ENCODE assay signal across 19 cellular contexts in the genomic region with DNA sequence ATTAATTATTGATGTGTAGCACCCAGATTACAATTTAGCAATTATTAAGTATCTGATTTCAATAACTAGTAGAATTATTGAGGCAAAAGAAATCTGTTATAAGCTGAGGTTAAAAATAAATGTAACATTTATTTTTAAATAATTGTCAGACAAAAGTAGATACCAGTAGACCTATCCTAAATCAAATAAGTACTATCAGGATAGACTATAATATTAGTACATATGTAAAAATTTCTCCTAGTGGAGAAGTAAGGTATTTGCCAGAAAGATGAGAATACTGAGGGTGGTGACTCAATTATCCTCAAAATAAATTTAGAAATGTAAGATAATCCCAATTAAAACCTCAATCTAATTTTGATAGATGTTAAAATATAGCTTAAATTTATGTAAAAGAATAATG.
DNase-seq lines count a peak whose midpoint lies in the region; ATAC-seq, FAIRE-seq and TF ChIP-seq lines count a peak whose summit lies in the region.
"Had no signal": no experiment of that assay in that cellular context is flagged by ENCODE, and none has a peak within 500 bp of the region (broad histone marks: within the 10 kb centered on the region; RNA-seq: fewer than 3 reads in every experiment).

No MANE protein-coding gene starts in this region.

- no peaks in the 10 kb centered on the region for H3K4me1 Mint-ChIP-seq in H9
- H3K4me1 Mint-ChIP-seq in type B pancreatic cell (ENCODE audit: unreplicated experiment) = no peaks in the 10 kb centered on the region
- H3K4me1 Mint-ChIP-seq: B cell; CD4-positive, alpha-beta memory T cell; T-cell had no signal

- no peak overlapping the region for H3K9ac ChIP-seq in H9 (ENCODE audit: extremely low read depth, insufficient read length, low read length)

- H3K4me3 Mint-ChIP-seq in H9 (no peak overlapping the region), type B pancreatic cell (no peak overlapping the region)
- H3K4me3 Mint-ChIP-seq: B cell; CD4-positive, alpha-beta memory T cell; T-cell had no signal

- H3K79me1 ChIP-seq in H9 (ENCODE audit: insufficient read depth, low read depth, low read length, poor library complexity, severe bottlenecking) = no peaks in the 10 kb centered on the region

- H4K20me1 ChIP-seq in H9 (ENCODE audit: control insufficient read depth, insufficient read depth, insufficient read length) (no peaks in the 10 kb centered on the region), PC-9 (ENCODE audit: insufficient read depth) (no peaks in the 10 kb centered on the region)

- intact Hi-C loops in PC-9 (cut with micrococcal nuclease; ENCODE audit: unreplicated experiment) = no loop called here

- no peak overlapping the region for H2BK20ac ChIP-seq in H9 (ENCODE audit: low read depth, low read length, poor library complexity, severe bottlenecking)

- no peaks in the 10 kb centered on the region for H3K27me3 Mint-ChIP-seq in H9 (ENCODE audit: low read depth)
- H3K27me3 Mint-ChIP-seq in type B pancreatic cell = no peaks in the 10 kb centered on the region
- H3K27me3 Mint-ChIP-seq: B cell; CD4-positive, alpha-beta memory T cell; T-cell had no signal

- no peaks in the 10 kb centered on the region for H3K23me2 ChIP-seq in H9 (ENCODE audit: insufficient read length, low read depth, low read length, poor library complexity, severe bottlenecking)

- POLR2A ChIA-PET in PC-9 (lab: Charles Lee; ENCODE audit: unreplicated experiment) = no interaction called here

- no peak overlapping the region for H3K4ac ChIP-seq in H9 (ENCODE audit: low read depth, low read length)

- ATAC-seq in foreskin keratinocyte = no peak
- ATAC-seq: K562, Panc1, T-cell had no signal

- no peak overlapping the region for H2AK5ac ChIP-seq in H9 (ENCODE audit: insufficient read length, low read length)

- H3K79me2 ChIP-seq in H9 (ENCODE audit: insufficient read depth, low read length) (no peaks in the 10 kb centered on the region), PC-9 (ENCODE audit: low read depth) (no peaks in the 10 kb centered on the region)

- H3K4me2 ChIP-seq in H9 (ENCODE audit: insufficient read depth, insufficient read length, low read length) (no peak overlapping the region), PC-9 (no peak overlapping the region)

- H2BK12ac ChIP-seq in H9 (ENCODE audit: insufficient read length, low read depth, low read length) = no peak overlapping the region

- H3K27ac ChIP-seq in H9 (ENCODE audit: insufficient read length, low read depth, low read length) = no peak overlapping the region
- H3K27ac ChIP-seq in PC-9 = no peak overlapping the region
- H3K27ac ChIP-seq in foreskin keratinocyte = no peak overlapping the region

- no peak overlapping the region for H4K5ac ChIP-seq in H9 (ENCODE audit: insufficient read length, low read depth, low read length)

- H4K8ac ChIP-seq in H9 (replicated peaks; ENCODE audit: insufficient read length, low read depth, low read length) = no peak overlapping the region

- H2AFZ ChIP-seq in H9 (ENCODE audit: low read length) (no peak overlapping the region), PC-9 (no peak overlapping the region)

- H3K27ac Mint-ChIP-seq in H9 (no peak overlapping the region), type B pancreatic cell (no peak overlapping the region)
- H3K27ac Mint-ChIP-seq: B cell; CD4-positive, alpha-beta memory T cell; T-cell had no signal

- CTCF ChIA-PET in PC-9 (lab: Charles Lee) = no interaction called here

- H3K9me2 ChIP-seq in PC-9 (ENCODE audit: insufficient read depth) = no peaks in the 10 kb centered on the region; the same call in 1 of the 2 replicates

- no peak overlapping the region for H3K23ac ChIP-seq in H9 (ENCODE audit: insufficient read length, low read depth, low read length)

- no peaks in the 10 kb centered on the region for H3F3A ChIP-seq in PC-9 (ENCODE audit: insufficient read depth, low read depth)

- no peaks in the 10 kb centered on the region for H3K9me3 Mint-ChIP-seq in H9
- H3K9me3 Mint-ChIP-seq in type B pancreatic cell = peaks cover 7% of the 10 kb centered on the region

- no peaks in the 10 kb centered on the region for H3K36me3 ChIP-seq in PC-9 (ENCODE audit: low read depth)

- no peak overlapping the region for H2BK120ac ChIP-seq in H9 (ENCODE audit: low read depth, low read length, poor library complexity, severe bottlenecking)

- H3K56ac ChIP-seq in H9 (ENCODE audit: insufficient read length, low read depth, low read length) = no peak overlapping the region

- H3T11ph ChIP-seq in H9 (ENCODE audit: low read length) = no peak overlapping the region

- no peak overlapping the region for H4K91ac ChIP-seq in H9 (ENCODE audit: insufficient read length, low read depth, low read length)

- H3K36me3 Mint-ChIP-seq in H9 (ENCODE audit: insufficient read depth in 1 of 3, low read depth in 3 of 3) (no peaks in the 10 kb centered on the region), type B pancreatic cell (no peaks in the 10 kb centered on the region)
- H3K36me3 Mint-ChIP-seq: CD4-positive, alpha-beta memory T cell; T-cell had no signal

- TF ChIP-seq CTCF in H9 (conservative IDR thresholded peaks at IDR 0.05) (peak; percentile 44; the same call in 2 of the 3 replicates), PC-9 (conservative IDR thresholded peaks at IDR 0.05) (peak; percentile 27; the same call in 1 of the 2 replicates), foreskin keratinocyte (conservative IDR thresholded peaks at IDR 0.05) (peak; percentile 11), type B pancreatic cell (conservative IDR thresholded peaks at IDR 0.05) (peak; percentile 64), D721Med (IDR thresholded peaks at IDR 0.05; ENCODE audit: insufficient read depth, missing control alignments) (no peak)

- FAIRE-seq in D721Med (lab: Jason Lieb, UNC) = no peak
- FAIRE-seq: GM12891, GM19239, K562 had no signal

- no peak overlapping the region for H3K4me3 ChIP-seq in PC-9
- H3K4me3 ChIP-seq: K562 had no signal

- no peak overlapping the region for H3K18ac ChIP-seq in H9 (ENCODE audit: insufficient read length, low read depth, low read length)

- no TSS peak for BruUV-seq in PC-9 (replicated peaks; lab: Mats Ljungman, UMichigan)

- H3K9me3 ChIP-seq in H9 (ENCODE audit: control insufficient read depth, low read depth, low read length) (no peaks in the 10 kb centered on the region), PC-9 (ENCODE audit: insufficient read depth, low read depth) (no peaks in the 10 kb centered on the region)

- H2BK5ac ChIP-seq in H9 (ENCODE audit: insufficient read length, low read length) = no peak overlapping the region

- H3K4me1 ChIP-seq in H9 (ENCODE audit: insufficient read depth, low read length) (no peaks in the 10 kb centered on the region), PC-9 (replicated peaks; ENCODE audit: insufficient read depth) (no peaks in the 10 kb centered on the region), foreskin keratinocyte (no peaks in the 10 kb centered on the region)

- DNase-seq in H9 = no peak
- no peak for DNase-seq in PC-9
- no peak for DNase-seq in foreskin keratinocyte
- DNase-seq in type B pancreatic cell (ENCODE audit: extremely low spot score, unreplicated experiment) = no peak
- DNase-seq in D721Med (ENCODE audit: insufficient read length, low spot score) = no peak
- no peak for DNase-seq in NCI-H1048 (lab: John Stamatoyannopoulos, UW)
- DNase-seq in midbrain (lab: John Stamatoyannopoulos, UW) = no peak
- DNase-seq: CD4-positive, alpha-beta memory T cell; NCI-H1436 treated with DMSO at 0.1 percent for 48 hours; NCI-H2029; NCI-H345; NCI-H524 treated with DMSO at 0.1 percent for 48 hours; Right ventricle myocardium superior; T-cell had no signal

- no peak overlapping the region for H2BK15ac ChIP-seq in H9 (ENCODE audit: low read depth, low read length)

- no peaks in the 10 kb centered on the region for H3K27me3 ChIP-seq in H9 (ENCODE audit: insufficient read depth, low read length)
- H3K27me3 ChIP-seq in PC-9 (ENCODE audit: insufficient read depth, low read depth) = 0 out of 2 replicates have a peak, but pooled peaks cover 3% of the 10 kb centered on the region
- H3K27me3 ChIP-seq in foreskin keratinocyte = no peaks in the 10 kb centered on the region

- no peak overlapping the region for H3K14ac ChIP-seq in H9 (ENCODE audit: insufficient read depth, low read length)
